ENCODE assay signal across 9 cellular contexts in the genomic region with DNA sequence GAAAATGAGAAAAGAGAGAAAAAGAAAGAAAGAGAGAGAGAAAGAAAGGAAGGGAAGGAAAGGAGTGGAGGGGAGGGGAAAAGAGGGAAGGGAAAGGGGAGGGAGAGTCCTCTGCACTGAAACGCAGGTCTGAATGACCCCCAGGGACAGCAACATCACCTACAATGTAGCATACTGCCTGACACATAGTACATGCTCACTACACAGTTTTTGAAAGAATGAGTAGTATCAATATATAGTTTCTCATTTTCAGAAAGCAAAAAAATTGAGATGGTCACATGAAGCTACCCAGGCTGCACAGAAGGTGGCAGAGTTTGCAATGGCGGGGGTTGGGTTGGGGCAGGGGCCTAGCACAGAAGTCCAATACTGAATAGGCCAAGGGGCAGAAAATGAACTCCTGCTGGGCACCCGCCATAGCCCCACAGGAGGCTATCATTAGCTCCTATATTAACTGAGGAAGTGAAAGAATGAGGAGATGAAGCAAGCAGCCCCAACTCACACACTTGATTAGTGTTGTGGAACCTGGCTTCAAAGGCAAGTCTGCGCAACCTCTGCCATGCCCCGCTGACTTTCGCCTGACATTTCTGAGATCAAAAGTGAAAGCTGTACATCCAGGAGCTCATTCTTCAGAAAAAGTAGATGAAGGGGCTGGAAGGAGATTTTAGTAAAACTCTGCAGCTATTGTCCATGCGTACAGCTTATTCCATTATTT.
DNase-seq lines count a peak whose midpoint lies in the region; ATAC-seq and TF ChIP-seq lines count a peak whose summit lies in the region.
"Had no signal": no experiment of that assay in that cellular context is flagged by ENCODE, and none has a peak within 500 bp of the region (broad histone marks: within the 10 kb centered on the region; RNA-seq: fewer than 3 reads in every experiment).

No MANE protein-coding gene starts in this region.

- no peaks in the 10 kb centered on the region for H3K9me3 Mint-ChIP-seq in T-helper 2 cell treated with Interferon-gamma antibody and Interleukin-4, amounts not matched to agents 5 μg/mL and 100 μg/mL, for 36 hours
- H3K9me3 Mint-ChIP-seq: stimulated activated naive CD8-positive, alpha-beta T cell treated with anti-CD3 and anti-CD28 coated beads, Interleukin-15, Interleukin-2, amounts not matched to agents 100 ng/mL and 50 ng/mL, for 24 hours had no signal

- H3K36me3 ChIP-seq in mesodermal cell (ENCODE audit: control insufficient read depth, insufficient read depth, low read length) (peaks cover 5% of the 10 kb centered on the region), MG63 (no peaks in the 10 kb centered on the region), esophagus muscularis mucosa (peaks cover 0 to 28% (median 10%) of the 10 kb centered on the region in 4 donors)
- H3K36me3 ChIP-seq in effector memory CD4-positive, alpha-beta T cell (ENCODE audit: control insufficient read depth, insufficient read depth, low read length) = no peaks in the 10 kb centered on the region

- H3K27ac Mint-ChIP-seq in T-helper 2 cell treated with Interferon-gamma antibody and Interleukin-4, amounts not matched to agents 5 μg/mL and 100 μg/mL, for 36 hours = no peak overlapping the region
- H3K27ac Mint-ChIP-seq: stimulated activated naive CD8-positive, alpha-beta T cell treated with anti-CD3 and anti-CD28 coated beads, Interleukin-15, Interleukin-2, amounts not matched to agents 100 ng/mL and 50 ng/mL, for 24 hours had no signal

- H3K27me3 Mint-ChIP-seq in T-helper 2 cell treated with Interferon-gamma antibody and Interleukin-4, amounts not matched to agents 5 μg/mL and 100 μg/mL, for 36 hours (ENCODE audit: low read depth) = no peaks in the 10 kb centered on the region
- H3K27me3 Mint-ChIP-seq: stimulated activated naive CD8-positive, alpha-beta T cell treated with anti-CD3 and anti-CD28 coated beads, Interleukin-15, Interleukin-2, amounts not matched to agents 100 ng/mL and 50 ng/mL, for 24 hours had no signal

- peak overlapping the region; percentile 16 for H3K27ac ChIP-seq in mesodermal cell (ENCODE audit: low read depth, low read length, severe bottlenecking)
- H3K27ac ChIP-seq in esophagus muscularis mucosa (replicated peaks in 1 of 4) = no peak overlapping the region
- no peak overlapping the region for H3K27ac ChIP-seq in effector memory CD4-positive, alpha-beta T cell (ENCODE audit: insufficient read depth, low read length, poor library complexity, severe bottlenecking)

- peak; percentile 68 for ATAC-seq in GM18873 (IDR thresholded peaks at IDR 0.05; ENCODE audit: low FRiP score, unreplicated experiment)
- peak; percentile 70 for ATAC-seq in HG02623 (IDR thresholded peaks at IDR 0.05; ENCODE audit: unreplicated experiment)

- no peaks in the 10 kb centered on the region for H3K27me3 ChIP-seq in MG63
- no peaks in the 10 kb centered on the region for H3K27me3 ChIP-seq in esophagus muscularis mucosa
- H3K27me3 ChIP-seq in effector memory CD4-positive, alpha-beta T cell (replicated peaks; ENCODE audit: control insufficient read depth, insufficient read depth, low read length, poor library complexity, severe bottlenecking) = no peaks in the 10 kb centered on the region

- 88 to 100% methylated on average over 1 to 5 of the region's 7 CpGs for WGBS in mesodermal cell (ENCODE audit: insufficient coverage in 2 of 2), 2 experiments
- WGBS in esophagus muscularis mucosa = 80% methylated on average over 7 of the region's 7 CpGs

- TF ChIP-seq EP300 in esophagus muscularis mucosa (IDR thresholded peaks at IDR 0.05) = no peak

- intact Hi-C loops in esophagus muscularis mucosa (cut with DNase I) = no loop called here

- no peak for TF ChIP-seq CTCF in esophagus muscularis mucosa (IDR thresholded peaks at IDR 0.05)

- DNase-seq in MV-4-11 (lab: John Stamatoyannopoulos, UW) (peak; percentile 89), MG63 (no peak), esophagus muscularis mucosa (ENCODE audit: extremely low spot score) (no peak)
- DNase-seq in T-helper 2 cell treated with Interferon-gamma antibody and Interleukin-4, amounts not matched to agents 5 μg/mL and 100 μg/mL, for 36 hours (ENCODE audit: low spot score) = no peak
- DNase-seq in effector memory CD4-positive, alpha-beta T cell = no peak

- no peak overlapping the region for H3K4me3 Mint-ChIP-seq in T-helper 2 cell treated with Interferon-gamma antibody and Interleukin-4, amounts not matched to agents 5 μg/mL and 100 μg/mL, for 36 hours
- H3K4me3 Mint-ChIP-seq: stimulated activated naive CD8-positive, alpha-beta T cell treated with anti-CD3 and anti-CD28 coated beads, Interleukin-15, Interleukin-2, amounts not matched to agents 100 ng/mL and 50 ng/mL, for 24 hours had no signal

- H3K9me3 ChIP-seq in mesodermal cell (ENCODE audit: control insufficient read depth, low read length) = no peaks in the 10 kb centered on the region
- H3K9me3 ChIP-seq in MG63 = no peaks in the 10 kb centered on the region
- H3K9me3 ChIP-seq in esophagus muscularis mucosa = no peaks in the 10 kb centered on the region
- no peaks in the 10 kb centered on the region for H3K9me3 ChIP-seq in effector memory CD4-positive, alpha-beta T cell (ENCODE audit: control insufficient read depth, low read length)

- no peaks in the 10 kb centered on the region for H3K36me3 Mint-ChIP-seq in T-helper 2 cell treated with Interferon-gamma antibody and Interleukin-4, amounts not matched to agents 5 μg/mL and 100 μg/mL, for 36 hours (ENCODE audit: low read depth)

- H3K4me3 ChIP-seq in mesodermal cell (ENCODE audit: extremely low read depth, insufficient read depth, low read length, poor library complexity, severe bottlenecking) = no peak overlapping the region
- no peak overlapping the region for H3K4me3 ChIP-seq in MG63
- H3K4me3 ChIP-seq in esophagus muscularis mucosa = no peak overlapping the region
- no peak overlapping the region for H3K4me3 ChIP-seq in effector memory CD4-positive, alpha-beta T cell (ENCODE audit: insufficient read depth, low read depth, low read length, poor library complexity, severe bottlenecking)

- no peaks in the 10 kb centered on the region for H3K4me1 Mint-ChIP-seq in T-helper 2 cell treated with Interferon-gamma antibody and Interleukin-4, amounts not matched to agents 5 μg/mL and 100 μg/mL, for 36 hours (ENCODE audit: low read depth)

- no peaks in the 10 kb centered on the region for H3K4me1 ChIP-seq in mesodermal cell (ENCODE audit: control insufficient read depth, insufficient read depth, low read length, poor library complexity, severe bottlenecking)
- peaks cover 14 to 25% (median 19%) of the 10 kb centered on the region in 4 donors for H3K4me1 ChIP-seq in esophagus muscularis mucosa
- no peaks in the 10 kb centered on the region for H3K4me1 ChIP-seq in effector memory CD4-positive, alpha-beta T cell (ENCODE audit: control insufficient read depth, insufficient read depth, low read length, poor library complexity, severe bottlenecking)

- TF ChIP-seq POLR2A in esophagus muscularis mucosa (IDR thresholded peaks at IDR 0.05; ENCODE audit: low read depth) = no peak
